9 cellular contexts compared by ENCODE assay signal in the genomic region with DNA sequence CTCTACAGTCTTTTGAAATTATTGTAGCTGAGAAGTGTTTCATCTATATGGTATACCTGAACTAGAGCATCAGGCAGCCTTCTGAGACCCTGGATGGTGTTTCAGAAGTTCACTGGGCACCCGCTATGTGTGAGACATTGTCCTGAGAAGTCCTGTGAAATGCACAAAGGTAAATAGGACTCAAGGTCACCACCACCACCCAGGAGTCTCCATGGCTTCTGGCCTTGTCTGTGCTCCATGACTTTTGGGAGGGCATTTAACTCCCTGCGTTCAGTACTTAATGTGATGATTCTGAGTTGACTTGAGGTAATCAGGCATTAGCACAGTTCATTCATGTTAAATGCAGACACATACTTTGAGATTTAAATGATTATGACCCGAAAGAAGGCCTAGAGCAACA.
A peak's percentile ranks its signal among the peaks of the same experiment; 100 is the strongest.
DNase-seq lines count a peak whose midpoint lies in the region; ATAC-seq and TF ChIP-seq lines count a peak whose summit lies in the region.
"Had no signal": no experiment of that assay in that cellular context is flagged by ENCODE, and none has a peak within 500 bp of the region (broad histone marks: within the 10 kb centered on the region; RNA-seq: fewer than 3 reads in every experiment).

No MANE protein-coding gene starts in this region.

- H3K27me3 ChIP-seq in rectal smooth muscle tissue (ENCODE audit: control insufficient read depth, insufficient read depth, low read length): no peaks in the 10 kb centered on the region

- no peak overlapping the region for H3K9ac ChIP-seq in rectal smooth muscle tissue (ENCODE audit: low read length)

- H3K27ac ChIP-seq in VCaP (peak overlapping the region; percentile 75), rectal smooth muscle tissue (ENCODE audit: low read depth, low read length) (peak overlapping the region; percentile 83)

- ATAC-seq in GM21576 (IDR thresholded peaks at IDR 0.05; ENCODE audit: unreplicated experiment) (no peak), HG03039 (IDR thresholded peaks at IDR 0.05; ENCODE audit: unreplicated experiment) (no peak), HG02852 (IDR thresholded peaks at IDR 0.05; ENCODE audit: unreplicated experiment) (no peak)

- H3K36me3 ChIP-seq in rectal smooth muscle tissue (ENCODE audit: control insufficient read depth, insufficient read depth, low read length): no peaks in the 10 kb centered on the region

- DNase-seq in fibroblast of pulmonary artery (ENCODE audit: low read depth) (no peak), COLO829 (ENCODE audit: low spot score) (no peak)
- DNase-seq: T1000 had no signal

- peak overlapping the region; percentile 95; the same call in 1 of the 2 replicates for H3K4me3 ChIP-seq in GM08714 (ENCODE audit: low read length)
- H3K4me3 ChIP-seq in fibroblast of pulmonary artery (replicated peaks; ENCODE audit: low read depth, low read length): peak overlapping the region; percentile 63
- H3K4me3 ChIP-seq in rectal smooth muscle tissue (ENCODE audit: low read length): peak overlapping the region; percentile 49

- TF ChIP-seq CTCF in VCaP (conservative IDR thresholded peaks at IDR 0.05): no peak
- no peak for TF ChIP-seq CTCF in fibroblast of pulmonary artery (IDR thresholded peaks at IDR 0.05; ENCODE audit: low read length, missing control alignments)

- peaks cover 11% of the 10 kb centered on the region for H3K4me1 ChIP-seq in rectal smooth muscle tissue (ENCODE audit: control insufficient read depth, insufficient read depth, low read length)
